16 cellular contexts compared by ENCODE assay signal in the genomic region with DNA sequence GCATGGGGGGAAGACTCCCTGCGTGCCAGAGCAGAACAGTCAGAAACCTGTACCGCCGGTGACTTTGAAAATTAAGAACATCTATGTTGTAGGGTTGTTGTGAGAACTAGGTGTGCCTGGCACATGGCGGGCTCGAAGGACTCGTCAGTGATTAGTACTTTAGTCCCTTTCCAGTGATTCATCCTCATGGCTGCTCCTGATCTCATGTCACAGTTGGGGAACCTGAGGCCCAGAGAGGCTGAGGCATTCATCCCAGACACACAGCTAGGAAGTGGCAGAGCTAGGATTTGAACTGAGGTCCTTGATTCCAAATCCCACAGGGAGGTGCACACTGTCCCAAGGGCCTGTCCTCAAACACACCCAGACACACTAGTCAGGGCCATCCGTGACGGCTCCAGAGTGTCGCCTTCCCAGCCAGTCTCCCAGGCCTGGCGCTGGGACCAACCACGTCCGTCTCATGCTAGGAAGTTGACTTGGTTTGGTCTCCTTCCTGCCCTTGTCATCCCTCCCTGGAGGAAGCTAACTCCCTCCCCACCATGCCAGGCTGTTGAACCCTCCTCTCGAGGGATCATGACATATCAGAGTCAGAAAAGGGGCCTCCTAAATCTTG. TPM values are rescaled to one million over a fixed set of nuclear protein-coding genes. Genes with fewer than 3 reads are reported as not detected.
DNase-seq lines count a peak whose midpoint lies in the region; ATAC-seq lines count a peak whose summit lies in the region.
"Had no signal": no experiment of that assay in that cellular context is flagged by ENCODE, and none has a peak within 500 bp of the region (broad histone marks: within the 10 kb centered on the region; RNA-seq: fewer than 3 reads in every experiment).

No MANE protein-coding gene starts in this region.

- H3K4me3 ChIP-seq in GM23248: no peak overlapping the region
- H3K4me3 ChIP-seq in mesenchymal stem cell (ENCODE audit: insufficient read depth in 1 of 2, low read depth in 1 of 2, low read length in 2 of 2): no peak overlapping the region
- H3K4me3 ChIP-seq in subcutaneous abdominal adipose tissue (ENCODE audit: low read depth in 1 of 5, low read length in 5 of 5): no peak overlapping the region

- H3K79me1 ChIP-seq in mesenchymal stem cell (replicated peaks; ENCODE audit: low read length, poor library complexity, severe bottlenecking): peaks cover 17% of the 10 kb centered on the region

- peaks cover 54% of the 10 kb centered on the region for H3F3A ChIP-seq in GM23248 (ENCODE audit: insufficient read depth)

- peak overlapping the region in 1 of 2 experiments; percentile 75 for H2BK12ac ChIP-seq in mesenchymal stem cell (ENCODE audit: low read length in 2 of 2)

- peaks cover 96% of the 10 kb centered on the region for H3K79me2 ChIP-seq in GM23248 (ENCODE audit: insufficient read depth)

- H3K14ac ChIP-seq in mesenchymal stem cell (ENCODE audit: low read length in 2 of 2): no peak overlapping the region

- no peak overlapping the region for H2BK15ac ChIP-seq in mesenchymal stem cell (ENCODE audit: low read depth, poor library complexity, severe bottlenecking)

- H3K9ac ChIP-seq in GM23248 (no peak overlapping the region), mesenchymal stem cell (ENCODE audit: low read length) (no peak overlapping the region), subcutaneous abdominal adipose tissue (ENCODE audit: low read length in 5 of 5) (peak overlapping the region; percentile 3 to 78 (median 42))

- ATAC-seq in GM21717 (IDR thresholded peaks at IDR 0.05; ENCODE audit: unreplicated experiment): no peak
- no peak for ATAC-seq in GM21526 (IDR thresholded peaks at IDR 0.05; ENCODE audit: low FRiP score, unreplicated experiment)

- H2AFZ ChIP-seq in GM23248 (no peak overlapping the region), mesenchymal stem cell (ENCODE audit: low read depth, low read length) (no peak overlapping the region)

- H2BK120ac ChIP-seq in mesenchymal stem cell (ENCODE audit: low read depth, low read length): peak overlapping the region; percentile 36

- DNase-seq in GM23248: no peak
- DNase-seq in mesenchymal stem cell: no peak
- no peak for DNase-seq in AG20443 (ENCODE audit: low spot score)
- DNase-seq in amygdala (lab: John Stamatoyannopoulos, UW): no peak
- DNase-seq: activated CD4-positive, alpha-beta T cell treated with anti-CD3 and anti-CD28 coated beads, Interleukin-2, amount 50 U/mL, for 1 hour; anterior cingulate cortex; BE2C; effector CD8-positive, alpha-beta T cell; EL; islet precursor cell; NCI-H187 treated with DMSO at 0.1 percent for 48 hours; NCI-H526 treated with DMSO at 0.1 percent for 48 hours had no signal

- H3K4me1 ChIP-seq in GM23248 (ENCODE audit: insufficient read depth) (peaks cover 70% of the 10 kb centered on the region), mesenchymal stem cell (ENCODE audit: control insufficient read depth, insufficient read depth, low read depth, low read length) (peaks cover 31% of the 10 kb centered on the region), subcutaneous abdominal adipose tissue (ENCODE audit: control insufficient read depth in 5 of 5, insufficient read depth in 5 of 5, low read length in 5 of 5) (peaks cover 22 to 96% (median 91%) of the 10 kb centered on the region in 5 donors)

- no peak overlapping the region for H3K23ac ChIP-seq in mesenchymal stem cell (ENCODE audit: low read length in 2 of 2)

- H3K27ac ChIP-seq in GM23248 (0 out of 2 replicates have a peak overlapping the region, but pooled peaks have one; percentile 25), cingulate gyrus (ENCODE audit: low read depth, low read length) (peak overlapping the region; percentile 12), mesenchymal stem cell (ENCODE audit: low read length, poor library complexity, severe bottlenecking) (no peak overlapping the region), subcutaneous abdominal adipose tissue (ENCODE audit: low read depth, low read length) (peak overlapping the region; percentile 96)

- in situ Hi-C loops in GM23248 (cut with MboI): no loop called here

- H2AK5ac ChIP-seq in mesenchymal stem cell (ENCODE audit: low read length, severe bottlenecking): peak overlapping the region; percentile 7

- no peaks in the 10 kb centered on the region for H4K20me1 ChIP-seq in GM23248 (ENCODE audit: insufficient read depth)

- H3K4me2 ChIP-seq in GM23248 (ENCODE audit: unreplicated experiment) (no peak overlapping the region), mesenchymal stem cell (ENCODE audit: low read length, poor library complexity, severe bottlenecking) (no peak overlapping the region)

- H3K27me3 ChIP-seq in GM23248 (replicated peaks; ENCODE audit: insufficient read depth) (no peaks in the 10 kb centered on the region), mesenchymal stem cell (ENCODE audit: control insufficient read depth in 1 of 2, insufficient read depth in 1 of 2, low read length in 2 of 2) (no peaks in the 10 kb centered on the region), subcutaneous abdominal adipose tissue (ENCODE audit: control insufficient read depth in 5 of 5, insufficient read depth in 4 of 5, low read length in 5 of 5) (no peaks in the 10 kb centered on the region)
- H3K27me3 ChIP-seq: BE2C had no signal

- no peaks in the 10 kb centered on the region for H3K9me3 ChIP-seq in GM23248 (ENCODE audit: low read depth)
- H3K9me3 ChIP-seq in mesenchymal stem cell (ENCODE audit: control insufficient read depth, low read length): peaks cover under 1% of the 10 kb centered on the region
- peaks cover 0 to 3% (median 2%) of the 10 kb centered on the region in 5 donors for H3K9me3 ChIP-seq in subcutaneous abdominal adipose tissue (ENCODE audit: control insufficient read depth in 5 of 5, low read length in 5 of 5)

- no peaks in the 10 kb centered on the region for H3K9me2 ChIP-seq in GM23248 (ENCODE audit: insufficient read depth)

- H3K4ac ChIP-seq in mesenchymal stem cell (ENCODE audit: low read depth in 1 of 2, low read length in 2 of 2): no peak overlapping the region

- no peak overlapping the region for H2BK5ac ChIP-seq in mesenchymal stem cell (ENCODE audit: low read depth, low read length, poor library complexity, severe bottlenecking)

- H4K8ac ChIP-seq in mesenchymal stem cell (ENCODE audit: low read length): peak overlapping the region; percentile 52

- H4K91ac ChIP-seq in mesenchymal stem cell (ENCODE audit: low read length): peak overlapping the region; percentile 84

- no peaks in the 10 kb centered on the region for H3K36me3 ChIP-seq in GM23248 (ENCODE audit: low read depth)
- peaks cover 10 to 27% of the 10 kb centered on the region in 2 experiments for H3K36me3 ChIP-seq in mesenchymal stem cell (ENCODE audit: control insufficient read depth in 1 of 2, insufficient read depth in 2 of 2, low read depth in 1 of 2, low read length in 2 of 2)
- no peaks in the 10 kb centered on the region for H3K36me3 ChIP-seq in subcutaneous abdominal adipose tissue (ENCODE audit: control insufficient read depth in 5 of 5, insufficient read depth in 5 of 5, low read length in 5 of 5)

- 60 to 64% methylated on average over 13 of the region's 13 CpGs for WGBS in GM23248 (ENCODE audit: low coverage in 1 of 2, low lambda C conversion rate in 2 of 2, missing lambda C conversion rate in 2 of 2), 2 experiments
- 96% methylated on average over 13 of the region's 13 CpGs for WGBS in mesenchymal stem cell

- H3K18ac ChIP-seq in mesenchymal stem cell (ENCODE audit: low read depth in 1 of 2, low read length in 2 of 2): peak overlapping the region; percentile 2 to 63

RNA-seq across cellular contexts. Expression of a gene that starts 58.4 kb away (rescaled TPM):
- 24.0 and 32.9 TPM in 2 replicates for total RNA-seq in GM23248 (2014; rRNA removed; shearing (Covaris generic))
- 3.5 and 3.6 TPM in 2 replicates for polyA plus RNA-seq in GM23248 (2016; fragmentation: Nextera tagmentation; extraction: Ambion mirVana)
- 5.5 TPM for polyA plus RNA-seq in mesenchymal stem cell (2013, experiment 1 of 2)
- 5.6 TPM for polyA plus RNA-seq in mesenchymal stem cell (2013, experiment 2 of 2)

Comparison
In these comparisons a context has a peak if more than half of its experiments do, and no peak if none do; other contexts are left out.
1. H3K9ac ChIP-seq: peak in subcutaneous abdominal adipose tissue (5 of 5); none in GM23248 (single experiment) and mesenchymal stem cell (single experiment).